ENCODE assay signal across 11 cellular contexts in the genomic region with DNA sequence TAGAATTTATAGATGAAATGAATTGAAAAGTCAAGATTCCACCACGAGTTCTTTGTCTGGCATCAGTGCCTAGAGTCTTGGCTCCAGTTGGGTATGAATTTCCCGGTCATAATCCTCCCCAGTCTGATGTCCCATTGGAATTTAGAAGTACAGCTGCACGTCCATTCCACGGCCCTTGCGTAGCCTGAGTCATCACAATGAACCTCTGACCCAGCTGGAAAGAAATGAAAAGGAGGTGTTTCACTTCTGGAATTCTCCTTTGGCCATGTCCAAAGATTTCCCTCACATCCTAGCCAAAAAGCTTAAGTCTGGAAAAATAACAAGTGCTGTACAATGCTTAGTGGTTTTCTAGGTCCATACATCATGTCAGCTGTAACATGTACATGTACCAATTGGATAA.
DNase-seq lines count a peak whose midpoint lies in the region; ATAC-seq and TF ChIP-seq lines count a peak whose summit lies in the region.
"Had no signal": no experiment of that assay in that cellular context is flagged by ENCODE, and none has a peak within 500 bp of the region (broad histone marks: within the 10 kb centered on the region; RNA-seq: fewer than 3 reads in every experiment).

No MANE protein-coding gene starts in this region.

- peaks cover 0 to 22% of the 10 kb centered on the region in 2 donors for H3K27me3 Mint-ChIP-seq in CD8-positive, alpha-beta memory T cell

- DNase-seq in Daoy (ENCODE audit: low read depth): peak; percentile 60
- peak; percentile 71 to 72 for DNase-seq in SJCRH30
- peak; percentile 91 for DNase-seq in fibroblast of pulmonary artery (ENCODE audit: low read depth)
- DNase-seq in posterior vena cava (ENCODE audit: low spot score): no peak
- no peak for DNase-seq in stimulated activated CD4-positive, alpha-beta T cell treated with anti-CD3 and anti-CD28 coated beads, Interleukin-1b, Interleukin-23, amount 100 ng/mL, for 48 hours
- DNase-seq in CD8-positive, alpha-beta memory T cell: no peak
- DNase-seq: T-helper 17 cell, testis had no signal

- CTCF ChIA-PET in CD8-positive, alpha-beta memory T cell (lab: Charles Lee): no interaction called here

- POLR2A ChIA-PET in CD8-positive, alpha-beta memory T cell (lab: Charles Lee): no interaction called here

- H3K36me3 ChIP-seq in SJCRH30 (peaks cover 6% of the 10 kb centered on the region; the same call in 1 of the 2 replicates), rectal smooth muscle tissue (ENCODE audit: control insufficient read depth, insufficient read depth, low read length) (no peaks in the 10 kb centered on the region)
- H3K36me3 ChIP-seq in CD8-positive, alpha-beta memory T cell (ENCODE audit: insufficient read depth, low read length): no peaks in the 10 kb centered on the region

- TF ChIP-seq CTCF in fibroblast of pulmonary artery (IDR thresholded peaks at IDR 0.05; ENCODE audit: low read length, missing control alignments): no peak

- no peak overlapping the region for H3K27ac Mint-ChIP-seq in CD8-positive, alpha-beta memory T cell
- H3K27ac Mint-ChIP-seq: T-helper 17 cell had no signal

- no peak overlapping the region for H3K4me3 ChIP-seq in SJCRH30
- H3K4me3 ChIP-seq in fibroblast of pulmonary artery (replicated peaks; ENCODE audit: low read depth, low read length): no peak overlapping the region
- no peak overlapping the region for H3K4me3 ChIP-seq in rectal smooth muscle tissue (ENCODE audit: low read length)
- no peak overlapping the region for H3K4me3 ChIP-seq in CD8-positive, alpha-beta memory T cell (ENCODE audit: low read length)
- H3K4me3 ChIP-seq: testis had no signal

- H3K4me1 ChIP-seq in SJCRH30 (peaks cover 56% of the 10 kb centered on the region), rectal smooth muscle tissue (ENCODE audit: control insufficient read depth, insufficient read depth, low read length) (peaks cover 15% of the 10 kb centered on the region)
- H3K4me1 ChIP-seq in CD8-positive, alpha-beta memory T cell (ENCODE audit: insufficient read depth, low read length): no peaks in the 10 kb centered on the region
- H3K4me1 ChIP-seq: testis had no signal

- peaks cover 0 to 4% (median 0%) of the 10 kb centered on the region in 3 donors for H3K36me3 Mint-ChIP-seq in CD8-positive, alpha-beta memory T cell

- no peak overlapping the region for H3K9ac ChIP-seq in rectal smooth muscle tissue (ENCODE audit: low read length)

- H3K4me3 Mint-ChIP-seq in CD8-positive, alpha-beta memory T cell: no peak overlapping the region
- H3K4me3 Mint-ChIP-seq: T-helper 17 cell had no signal

- ATAC-seq in HG03565 (IDR thresholded peaks at IDR 0.05; ENCODE audit: unreplicated experiment): no peak
- ATAC-seq: T-helper 17 cell had no signal

- peak overlapping the region; percentile 89 for H3K27ac ChIP-seq in SJCRH30
- peak overlapping the region; percentile 46 for H3K27ac ChIP-seq in rectal smooth muscle tissue (ENCODE audit: low read depth, low read length)
- no peak overlapping the region for H3K27ac ChIP-seq in CD8-positive, alpha-beta memory T cell (ENCODE audit: low read depth, low read length)
- H3K27ac ChIP-seq: testis had no signal

- H3K9me3 ChIP-seq in SJCRH30 (replicated peaks): no peaks in the 10 kb centered on the region
- no peaks in the 10 kb centered on the region for H3K9me3 ChIP-seq in CD8-positive, alpha-beta memory T cell (ENCODE audit: low read length)
- H3K9me3 ChIP-seq: testis had no signal

- H3K9me3 Mint-ChIP-seq in CD8-positive, alpha-beta memory T cell: peaks cover 0 to 2% (median 0%) of the 10 kb centered on the region in 5 donors
- H3K9me3 Mint-ChIP-seq: brain had no signal

- intact Hi-C loops in posterior vena cava (cut with DNase I): no loop called here

- H3K4me1 Mint-ChIP-seq in CD8-positive, alpha-beta memory T cell: no peaks in the 10 kb centered on the region
- H3K4me1 Mint-ChIP-seq: T-helper 17 cell had no signal

- H3K27me3 ChIP-seq in SJCRH30 (no peaks in the 10 kb centered on the region), rectal smooth muscle tissue (ENCODE audit: control insufficient read depth, insufficient read depth, low read length) (no peaks in the 10 kb centered on the region)
- no peaks in the 10 kb centered on the region for H3K27me3 ChIP-seq in CD8-positive, alpha-beta memory T cell (ENCODE audit: insufficient read depth, low read length, poor library complexity, severe bottlenecking)
- H3K27me3 ChIP-seq: testis had no signal

Comparison
In these comparisons a context has a peak if more than half of its experiments do, and no peak if none do; other contexts are left out.
1. DNase-seq: peak in Daoy (single experiment), SJCRH30 (2 of 2) and fibroblast of pulmonary artery (single experiment); none in posterior vena cava (single experiment), stimulated activated CD4-positive, alpha-beta T cell treated with anti-CD3 and anti-CD28 coated beads, Interleukin-1b, Interleukin-23, amount 100 ng/mL, for 48 hours (single experiment) and CD8-positive, alpha-beta memory T cell (0 of 5).